Comparison of ENCODE assay signal across 2 cellular contexts in the genomic region with DNA sequence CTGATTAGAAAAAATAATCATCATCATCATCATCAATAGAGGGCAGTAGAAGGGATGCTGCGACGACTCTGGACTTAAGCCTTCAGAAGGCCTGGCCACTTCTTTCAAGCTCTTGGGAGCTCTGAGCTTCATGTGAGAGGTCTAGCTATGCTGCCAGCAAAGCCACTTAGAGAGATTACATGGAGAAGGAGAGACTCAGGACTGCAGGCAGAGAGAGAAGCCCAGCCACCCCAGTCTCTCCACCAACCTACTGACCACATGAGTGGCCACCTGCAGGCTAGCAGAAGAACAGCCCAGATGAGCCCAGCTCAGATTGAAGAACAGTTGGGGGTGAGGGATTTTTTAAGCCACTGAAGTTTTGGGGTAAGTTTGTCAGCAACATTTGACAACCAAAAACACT.
TF ChIP-seq lines count a peak whose summit lies in the region.

No MANE protein-coding gene starts in this region.

TF ChIP-seq in Ishikawa, 13 proteins besides CTCF, POLR2A, EP300 and RAD21:
- TF ChIP-seq TCF12 (IDR thresholded peaks at IDR 0.05; ENCODE audit: low read depth) (no peak), TAF1 (IDR thresholded peaks at IDR 0.05; ENCODE audit: low read depth) (no peak), CREB1 (IDR thresholded peaks at IDR 0.05; ENCODE audit: low read depth) (no peak), FOXM1 (IDR thresholded peaks at IDR 0.05; ENCODE audit: borderline replicate concordance, low read depth) (no peak), TEAD4 (IDR thresholded peaks at IDR 0.05) (no peak), ZBTB7A (IDR thresholded peaks at IDR 0.05; ENCODE audit: low read depth) (no peak), EGR1 (IDR thresholded peaks at IDR 0.05) (no peak), CEBPB (IDR thresholded peaks at IDR 0.05) (no peak), NFIC (IDR thresholded peaks at IDR 0.05) (no peak), YY1 (IDR thresholded peaks at IDR 0.05; ENCODE audit: low read depth) (no peak)
- TF ChIP-seq, protein P1, sequence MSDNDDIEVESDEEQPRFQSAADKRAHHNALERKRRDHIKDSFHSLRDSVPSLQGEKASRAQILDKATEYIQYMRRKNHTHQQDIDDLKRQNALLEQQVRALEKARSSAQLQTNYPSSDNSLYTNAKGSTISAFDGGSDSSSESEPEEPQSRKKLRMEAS (IDR thresholded peaks at IDR 0.05) = no peak
- TF ChIP-seq, protein P2, sequence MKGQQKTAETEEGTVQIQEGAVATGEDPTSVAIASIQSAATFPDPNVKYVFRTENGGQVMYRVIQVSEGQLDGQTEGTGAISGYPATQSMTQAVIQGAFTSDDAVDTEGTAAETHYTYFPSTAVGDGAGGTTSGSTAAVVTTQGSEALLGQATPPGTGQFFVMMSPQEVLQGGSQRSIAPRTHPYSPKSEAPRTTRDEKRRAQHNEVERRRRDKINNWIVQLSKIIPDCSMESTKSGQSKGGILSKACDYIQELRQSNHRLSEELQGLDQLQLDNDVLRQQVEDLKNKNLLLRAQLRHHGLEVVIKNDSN (IDR thresholded peaks at IDR 0.05) = no peak
- TF ChIP-seq, protein P3, sequence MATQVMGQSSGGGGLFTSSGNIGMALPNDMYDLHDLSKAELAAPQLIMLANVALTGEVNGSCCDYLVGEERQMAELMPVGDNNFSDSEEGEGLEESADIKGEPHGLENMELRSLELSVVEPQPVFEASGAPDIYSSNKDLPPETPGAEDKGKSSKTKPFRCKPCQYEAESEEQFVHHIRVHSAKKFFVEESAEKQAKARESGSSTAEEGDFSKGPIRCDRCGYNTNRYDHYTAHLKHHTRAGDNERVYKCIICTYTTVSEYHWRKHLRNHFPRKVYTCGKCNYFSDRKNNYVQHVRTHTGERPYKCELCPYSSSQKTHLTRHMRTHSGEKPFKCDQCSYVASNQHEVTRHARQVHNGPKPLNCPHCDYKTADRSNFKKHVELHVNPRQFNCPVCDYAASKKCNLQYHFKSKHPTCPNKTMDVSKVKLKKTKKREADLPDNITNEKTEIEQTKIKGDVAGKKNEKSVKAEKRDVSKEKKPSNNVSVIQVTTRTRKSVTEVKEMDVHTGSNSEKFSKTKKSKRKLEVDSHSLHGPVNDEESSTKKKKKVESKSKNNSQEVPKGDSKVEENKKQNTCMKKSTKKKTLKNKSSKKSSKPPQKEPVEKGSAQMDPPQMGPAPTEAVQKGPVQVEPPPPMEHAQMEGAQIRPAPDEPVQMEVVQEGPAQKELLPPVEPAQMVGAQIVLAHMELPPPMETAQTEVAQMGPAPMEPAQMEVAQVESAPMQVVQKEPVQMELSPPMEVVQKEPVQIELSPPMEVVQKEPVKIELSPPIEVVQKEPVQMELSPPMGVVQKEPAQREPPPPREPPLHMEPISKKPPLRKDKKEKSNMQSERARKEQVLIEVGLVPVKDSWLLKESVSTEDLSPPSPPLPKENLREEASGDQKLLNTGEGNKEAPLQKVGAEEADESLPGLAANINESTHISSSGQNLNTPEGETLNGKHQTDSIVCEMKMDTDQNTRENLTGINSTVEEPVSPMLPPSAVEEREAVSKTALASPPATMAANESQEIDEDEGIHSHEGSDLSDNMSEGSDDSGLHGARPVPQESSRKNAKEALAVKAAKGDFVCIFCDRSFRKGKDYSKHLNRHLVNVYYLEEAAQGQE (IDR thresholded peaks at IDR 0.05; ENCODE audit: low read depth) = no peak

TF ChIP-seq in H1, 55 proteins besides CTCF, POLR2A, EP300 and RAD21:
- TF ChIP-seq ASH2L (IDR thresholded peaks at IDR 0.05; ENCODE audit: low read length) = no peak
- no peak for TF ChIP-seq RFX5 (IDR thresholded peaks at IDR 0.05; ENCODE audit: borderline replicate concordance, low read depth, low read length)
- TF ChIP-seq HDAC2 (IDR thresholded peaks at IDR 0.05; ENCODE audit: borderline replicate concordance in 1 of 2, low read depth in 2 of 2, low read length in 2 of 2) = no peak
- TF ChIP-seq, protein P4, sequence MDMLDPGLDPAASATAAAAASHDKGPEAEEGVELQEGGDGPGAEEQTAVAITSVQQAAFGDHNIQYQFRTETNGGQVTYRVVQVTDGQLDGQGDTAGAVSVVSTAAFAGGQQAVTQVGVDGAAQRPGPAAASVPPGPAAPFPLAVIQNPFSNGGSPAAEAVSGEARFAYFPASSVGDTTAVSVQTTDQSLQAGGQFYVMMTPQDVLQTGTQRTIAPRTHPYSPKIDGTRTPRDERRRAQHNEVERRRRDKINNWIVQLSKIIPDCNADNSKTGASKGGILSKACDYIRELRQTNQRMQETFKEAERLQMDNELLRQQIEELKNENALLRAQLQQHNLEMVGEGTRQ (IDR thresholded peaks at IDR 0.05; ENCODE audit: low read length) = no peak
- TF ChIP-seq CHD2 (IDR thresholded peaks at IDR 0.05; ENCODE audit: low read length) = no peak
- TF ChIP-seq YY1 (IDR thresholded peaks at IDR 0.05; ENCODE audit: low read depth, low read length) = no peak
- TF ChIP-seq TEAD4 (IDR thresholded peaks at IDR 0.05; ENCODE audit: low read depth, low read length) = no peak
- TF ChIP-seq HDAC6 (IDR thresholded peaks at IDR 0.05; ENCODE audit: low read depth, low read length) = no peak
- no peak for TF ChIP-seq KDM1A (IDR thresholded peaks at IDR 0.05; ENCODE audit: borderline replicate concordance, low read length)
- no peak for TF ChIP-seq JUND (IDR thresholded peaks at IDR 0.05; ENCODE audit: low read length)
- no peak for TF ChIP-seq SIN3A (conservative IDR thresholded peaks at IDR 0.05 in 1 of 2, IDR thresholded peaks at IDR 0.05 in 1 of 2; ENCODE audit: low read depth in 1 of 2, low read length in 2 of 2)
- TF ChIP-seq SIRT6 (IDR thresholded peaks at IDR 0.05; ENCODE audit: low read length) = no peak
- TF ChIP-seq TCF12 (IDR thresholded peaks at IDR 0.05; ENCODE audit: low read depth, low read length) = no peak
- no peak for TF ChIP-seq BCL11A (IDR thresholded peaks at IDR 0.05; ENCODE audit: low read depth in 2 of 2, low read length in 2 of 2)
- TF ChIP-seq, protein P5, sequence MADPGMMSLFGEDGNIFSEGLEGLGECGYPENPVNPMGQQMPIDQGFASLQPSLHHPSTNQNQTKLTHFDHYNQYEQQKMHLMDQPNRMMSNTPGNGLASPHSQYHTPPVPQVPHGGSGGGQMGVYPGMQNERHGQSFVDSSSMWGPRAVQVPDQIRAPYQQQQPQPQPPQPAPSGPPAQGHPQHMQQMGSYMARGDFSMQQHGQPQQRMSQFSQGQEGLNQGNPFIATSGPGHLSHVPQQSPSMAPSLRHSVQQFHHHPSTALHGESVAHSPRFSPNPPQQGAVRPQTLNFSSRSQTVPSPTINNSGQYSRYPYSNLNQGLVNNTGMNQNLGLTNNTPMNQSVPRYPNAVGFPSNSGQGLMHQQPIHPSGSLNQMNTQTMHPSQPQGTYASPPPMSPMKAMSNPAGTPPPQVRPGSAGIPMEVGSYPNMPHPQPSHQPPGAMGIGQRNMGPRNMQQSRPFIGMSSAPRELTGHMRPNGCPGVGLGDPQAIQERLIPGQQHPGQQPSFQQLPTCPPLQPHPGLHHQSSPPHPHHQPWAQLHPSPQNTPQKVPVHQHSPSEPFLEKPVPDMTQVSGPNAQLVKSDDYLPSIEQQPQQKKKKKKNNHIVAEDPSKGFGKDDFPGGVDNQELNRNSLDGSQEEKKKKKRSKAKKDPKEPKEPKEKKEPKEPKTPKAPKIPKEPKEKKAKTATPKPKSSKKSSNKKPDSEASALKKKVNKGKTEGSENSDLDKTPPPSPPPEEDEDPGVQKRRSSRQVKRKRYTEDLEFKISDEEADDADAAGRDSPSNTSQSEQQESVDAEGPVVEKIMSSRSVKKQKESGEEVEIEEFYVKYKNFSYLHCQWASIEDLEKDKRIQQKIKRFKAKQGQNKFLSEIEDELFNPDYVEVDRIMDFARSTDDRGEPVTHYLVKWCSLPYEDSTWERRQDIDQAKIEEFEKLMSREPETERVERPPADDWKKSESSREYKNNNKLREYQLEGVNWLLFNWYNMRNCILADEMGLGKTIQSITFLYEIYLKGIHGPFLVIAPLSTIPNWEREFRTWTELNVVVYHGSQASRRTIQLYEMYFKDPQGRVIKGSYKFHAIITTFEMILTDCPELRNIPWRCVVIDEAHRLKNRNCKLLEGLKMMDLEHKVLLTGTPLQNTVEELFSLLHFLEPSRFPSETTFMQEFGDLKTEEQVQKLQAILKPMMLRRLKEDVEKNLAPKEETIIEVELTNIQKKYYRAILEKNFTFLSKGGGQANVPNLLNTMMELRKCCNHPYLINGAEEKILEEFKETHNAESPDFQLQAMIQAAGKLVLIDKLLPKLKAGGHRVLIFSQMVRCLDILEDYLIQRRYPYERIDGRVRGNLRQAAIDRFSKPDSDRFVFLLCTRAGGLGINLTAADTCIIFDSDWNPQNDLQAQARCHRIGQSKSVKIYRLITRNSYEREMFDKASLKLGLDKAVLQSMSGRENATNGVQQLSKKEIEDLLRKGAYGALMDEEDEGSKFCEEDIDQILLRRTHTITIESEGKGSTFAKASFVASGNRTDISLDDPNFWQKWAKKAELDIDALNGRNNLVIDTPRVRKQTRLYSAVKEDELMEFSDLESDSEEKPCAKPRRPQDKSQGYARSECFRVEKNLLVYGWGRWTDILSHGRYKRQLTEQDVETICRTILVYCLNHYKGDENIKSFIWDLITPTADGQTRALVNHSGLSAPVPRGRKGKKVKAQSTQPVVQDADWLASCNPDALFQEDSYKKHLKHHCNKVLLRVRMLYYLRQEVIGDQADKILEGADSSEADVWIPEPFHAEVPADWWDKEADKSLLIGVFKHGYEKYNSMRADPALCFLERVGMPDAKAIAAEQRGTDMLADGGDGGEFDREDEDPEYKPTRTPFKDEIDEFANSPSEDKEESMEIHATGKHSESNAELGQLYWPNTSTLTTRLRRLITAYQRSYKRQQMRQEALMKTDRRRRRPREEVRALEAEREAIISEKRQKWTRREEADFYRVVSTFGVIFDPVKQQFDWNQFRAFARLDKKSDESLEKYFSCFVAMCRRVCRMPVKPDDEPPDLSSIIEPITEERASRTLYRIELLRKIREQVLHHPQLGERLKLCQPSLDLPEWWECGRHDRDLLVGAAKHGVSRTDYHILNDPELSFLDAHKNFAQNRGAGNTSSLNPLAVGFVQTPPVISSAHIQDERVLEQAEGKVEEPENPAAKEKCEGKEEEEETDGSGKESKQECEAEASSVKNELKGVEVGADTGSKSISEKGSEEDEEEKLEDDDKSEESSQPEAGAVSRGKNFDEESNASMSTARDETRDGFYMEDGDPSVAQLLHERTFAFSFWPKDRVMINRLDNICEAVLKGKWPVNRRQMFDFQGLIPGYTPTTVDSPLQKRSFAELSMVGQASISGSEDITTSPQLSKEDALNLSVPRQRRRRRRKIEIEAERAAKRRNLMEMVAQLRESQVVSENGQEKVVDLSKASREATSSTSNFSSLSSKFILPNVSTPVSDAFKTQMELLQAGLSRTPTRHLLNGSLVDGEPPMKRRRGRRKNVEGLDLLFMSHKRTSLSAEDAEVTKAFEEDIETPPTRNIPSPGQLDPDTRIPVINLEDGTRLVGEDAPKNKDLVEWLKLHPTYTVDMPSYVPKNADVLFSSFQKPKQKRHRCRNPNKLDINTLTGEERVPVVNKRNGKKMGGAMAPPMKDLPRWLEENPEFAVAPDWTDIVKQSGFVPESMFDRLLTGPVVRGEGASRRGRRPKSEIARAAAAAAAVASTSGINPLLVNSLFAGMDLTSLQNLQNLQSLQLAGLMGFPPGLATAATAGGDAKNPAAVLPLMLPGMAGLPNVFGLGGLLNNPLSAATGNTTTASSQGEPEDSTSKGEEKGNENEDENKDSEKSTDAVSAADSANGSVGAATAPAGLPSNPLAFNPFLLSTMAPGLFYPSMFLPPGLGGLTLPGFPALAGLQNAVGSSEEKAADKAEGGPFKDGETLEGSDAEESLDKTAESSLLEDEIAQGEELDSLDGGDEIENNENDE (IDR thresholded peaks at IDR 0.05; ENCODE audit: insufficient replicate concordance, low read length) = no peak
- TF ChIP-seq KDM4A (IDR thresholded peaks at IDR 0.05; ENCODE audit: low read depth, low read length, severe bottlenecking) = no peak
- no peak for TF ChIP-seq CTBP2 (IDR thresholded peaks at IDR 0.05; ENCODE audit: borderline replicate concordance, insufficient read depth, insufficient read length, low read length)
- TF ChIP-seq SAP30 (IDR thresholded peaks at IDR 0.05; ENCODE audit: insufficient read depth, insufficient replicate concordance, low read length) = no peak
- TF ChIP-seq EGR1 (IDR thresholded peaks at IDR 0.05; ENCODE audit: borderline replicate concordance, low read depth, low read length) = no peak
